23 cellular contexts compared by ENCODE assay signal in the genomic region with DNA sequence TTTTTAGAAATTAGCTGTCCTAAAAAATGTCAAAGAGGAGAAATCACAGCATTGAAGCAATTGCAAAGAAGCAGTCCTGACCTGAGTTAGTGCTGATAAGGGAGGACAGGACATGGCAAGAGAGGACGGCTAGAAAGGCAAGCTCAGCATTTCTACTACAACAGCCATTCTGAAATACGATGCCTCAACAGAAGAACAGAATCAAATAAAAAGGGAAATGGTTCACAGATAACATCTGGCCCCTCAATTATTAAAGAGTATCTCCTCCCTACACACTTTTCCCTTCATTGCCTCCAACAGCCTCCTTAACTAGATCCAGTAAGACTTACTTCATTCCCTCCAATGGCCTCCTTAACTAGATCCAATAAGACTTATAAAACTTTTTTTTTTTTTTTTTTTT. TPM values are rescaled to one million over a fixed set of nuclear protein-coding genes. Genes with fewer than 3 reads are reported as not detected.
DNase-seq lines count a peak whose midpoint lies in the region; ATAC-seq, FAIRE-seq and TF ChIP-seq lines count a peak whose summit lies in the region.
"Had no signal": no experiment of that assay in that cellular context is flagged by ENCODE, and none has a peak within 500 bp of the region (broad histone marks: within the 10 kb centered on the region; RNA-seq: fewer than 3 reads in every experiment).

No MANE protein-coding gene starts in this region.

- no peak overlapping the region for H2AFZ ChIP-seq in H1 (ENCODE audit: low read length)

- 87% methylated on average over 2 of the region's 2 CpGs; no CpG with 5 or more reads in 1 of the 2 experiments for WGBS in H1 (ENCODE audit: extremely low coverage in 1 of 2, insufficient coverage in 1 of 2, insufficient read length in 1 of 2, insufficient replicate concordance in 2 of 2, low coverage in 1 of 2, low lambda C conversion rate in 2 of 2, missing lambda C conversion rate in 1 of 2), 2 experiments

- no peak overlapping the region for H3K23ac ChIP-seq in H1 (ENCODE audit: insufficient read length)

- H3K79me2 ChIP-seq in H1 (ENCODE audit: control insufficient read depth in 1 of 2, insufficient read depth in 2 of 2, low read length in 2 of 2) = peaks cover 0 to 5% of the 10 kb centered on the region in 2 experiments; a peak in 1 of 4 replicates

- H3K14ac ChIP-seq in H1 (ENCODE audit: insufficient read length) = no peak overlapping the region

- H4K20me1 ChIP-seq in H1 (replicated peaks in 1 of 2; ENCODE audit: control insufficient read depth in 1 of 2, insufficient read depth in 2 of 2, low read length in 2 of 2) = peaks cover 0 to 3% of the 10 kb centered on the region in 2 experiments

- no peak overlapping the region for H3K18ac ChIP-seq in H1 (ENCODE audit: extremely low read depth, low read length)

- H2BK15ac ChIP-seq in H1 (ENCODE audit: low read length) = no peak overlapping the region

- H3K27me3 Mint-ChIP-seq in HFFc6 (ENCODE audit: insufficient read depth) = no peaks in the 10 kb centered on the region
- no peaks in the 10 kb centered on the region for H3K27me3 Mint-ChIP-seq in naive thymus-derived CD8-positive, alpha-beta T cell
- H3K27me3 Mint-ChIP-seq: activated CD8-positive, alpha-beta memory T cell treated with anti-CD3 and anti-CD28 coated beads, Interleukin-2, amount 10 ng/mL, durations not matched to agents 7 days and 5 days; activated naive CD4-positive, alpha-beta T cell treated with anti-CD3 and anti-CD28 coated beads, Interleukin-2, amount 50 U/mL, for 24 hours; CD4-positive, alpha-beta memory T cell had no signal

- no peak overlapping the region for H3K4me2 ChIP-seq in H1 (ENCODE audit: insufficient read depth in 1 of 2, low read depth in 2 of 2, low read length in 2 of 2)
- no peak overlapping the region for H3K4me2 ChIP-seq in skeletal muscle satellite cell (ENCODE audit: low read length)

- POLR2A ChIA-PET in H1 (lab: Charles Lee; ENCODE audit: partially characterized antibody) = no interaction called here
- POLR2A ChIA-PET in naive thymus-derived CD8-positive, alpha-beta T cell (lab: Charles Lee) = no interaction called here

- no peaks in the 10 kb centered on the region; the same call in 1 of the 2 replicates for H3K79me1 ChIP-seq in H1 (ENCODE audit: low read depth, low read length)

- CTCF ChIA-PET in H1 (lab: Charles Lee; ENCODE audit: partially characterized antibody) = interaction anchor here (1.2 to 2.5 kb wide), 4 partner anchors 9 to 532 kb away, joined by 3 to 6 read pairs (median 5); no protein-coding TSS in a partner anchor

- no peak overlapping the region for H3K56ac ChIP-seq in H1 (replicated peaks; ENCODE audit: insufficient read length, low read depth, low read length)

- TF ChIP-seq POLR2A in H1 (IDR thresholded peaks at IDR 0.05; ENCODE audit: control extremely low read depth in 1 of 2, low read depth in 2 of 2, low read length in 2 of 2) = no peak

- no peak overlapping the region for H4K91ac ChIP-seq in H1 (replicated peaks; ENCODE audit: insufficient read length, low read length)

- no peak for TF ChIP-seq RAD21 in H1 (IDR thresholded peaks at IDR 0.05 in 1 of 2, conservative IDR thresholded peaks at IDR 0.05 in 1 of 2; ENCODE audit: low read depth in 2 of 2, low read length in 2 of 2)

- H3K4me1 ChIP-seq in H1 (replicated peaks in 1 of 4; ENCODE audit: control insufficient read depth in 3 of 4, insufficient read depth in 4 of 4, low read length in 3 of 4) (no peaks in the 10 kb centered on the region), skeletal muscle satellite cell (ENCODE audit: control insufficient read depth, insufficient read depth, low read length) (peaks cover 48% of the 10 kb centered on the region)

- H3K4me3 Mint-ChIP-seq in HFFc6 = no peak overlapping the region
- H3K4me3 Mint-ChIP-seq in naive thymus-derived CD8-positive, alpha-beta T cell = no peak overlapping the region
- H3K4me3 Mint-ChIP-seq: activated CD8-positive, alpha-beta memory T cell treated with anti-CD3 and anti-CD28 coated beads, Interleukin-2, amount 10 ng/mL, durations not matched to agents 7 days and 5 days; activated naive CD4-positive, alpha-beta T cell treated with anti-CD3 and anti-CD28 coated beads, Interleukin-2, amount 50 U/mL, for 24 hours; activated T-helper 1 cell treated with anti-CD3 and anti-CD28 coated beads, Interleukin-12 subunit alpha, Interleukin-12 subunit beta, Interleukin-2, Interleukin-4 antibody, amounts not matched to agents 30 ng/mL and 10 ng/mL and 1 ng/mL, durations not matched to agents 14 hours and 24 hours and 36 hours; CD4-positive, alpha-beta memory T cell; T-helper 1 cell treated with Interleukin-12 subunit alpha and Interleukin-12 subunit beta and Interleukin-4 antibody, amounts not matched to agents 30 μg/mL and 1 μg/mL, for 36 hours had no signal

- H3K4ac ChIP-seq in H1 (replicated peaks; ENCODE audit: insufficient read length, low read depth, low read length) = no peak overlapping the region

- ATAC-seq in SK-N-SH treated with all-trans-retinoic acid at 6 μM for 48 hours (no peak), GM18502 (IDR thresholded peaks at IDR 0.05; ENCODE audit: poor library complexity, unreplicated experiment) (no peak), HG03139 (IDR thresholded peaks at IDR 0.05; ENCODE audit: unreplicated experiment) (no peak)
- ATAC-seq in naive thymus-derived CD8-positive, alpha-beta T cell = no peak
- ATAC-seq: activated CD8-positive, alpha-beta memory T cell treated with anti-CD3 and anti-CD28 coated beads, Interleukin-2, amount 10 ng/mL, durations not matched to agents 7 days and 5 days; Panc1; stimulated activated naive CD8-positive, alpha-beta T cell treated with anti-CD3 and anti-CD28 coated beads, Interleukin-15, Interleukin-2, amounts not matched to agents 100 U/mL and 50 U/mL, for 24 hours had no signal

- H3K23me2 ChIP-seq in H1 (ENCODE audit: low read depth, low read length) = no peaks in the 10 kb centered on the region

- H2BK5ac ChIP-seq in H1 (ENCODE audit: low read depth, low read length) = no peak overlapping the region

- no peak overlapping the region for H2BK20ac ChIP-seq in H1 (ENCODE audit: low read length)

- H4K5ac ChIP-seq in H1 (ENCODE audit: insufficient read length, low read depth, low read length) = no peak overlapping the region

- no peak overlapping the region for H2BK12ac ChIP-seq in H1 (ENCODE audit: low read depth, low read length)

- H3K4me3 ChIP-seq in H1 (ENCODE audit: extremely low read depth in 1 of 4, insufficient read depth in 2 of 4, low read depth in 3 of 4, low read length in 4 of 4) = no peak overlapping the region
- no peak overlapping the region for H3K4me3 ChIP-seq in skeletal muscle satellite cell (ENCODE audit: low read length)
- H3K4me3 ChIP-seq: MG63 had no signal

- H3K27ac Mint-ChIP-seq in HFFc6 = peak overlapping the region; percentile 94; the same call in 1 of the 2 replicates
- peak overlapping the region in 2 of 10 donors; percentile 13 to 61 for H3K27ac Mint-ChIP-seq in naive thymus-derived CD8-positive, alpha-beta T cell
- H3K27ac Mint-ChIP-seq: activated CD8-positive, alpha-beta memory T cell treated with anti-CD3 and anti-CD28 coated beads, Interleukin-2, amount 10 ng/mL, durations not matched to agents 7 days and 5 days; activated naive CD4-positive, alpha-beta T cell treated with anti-CD3 and anti-CD28 coated beads, Interleukin-2, amount 50 U/mL, for 24 hours; activated T-helper 1 cell treated with anti-CD3 and anti-CD28 coated beads, Interleukin-12 subunit alpha, Interleukin-12 subunit beta, Interleukin-2, Interleukin-4 antibody, amounts not matched to agents 30 ng/mL and 10 ng/mL and 1 ng/mL, durations not matched to agents 14 hours and 24 hours and 36 hours; T-helper 1 cell treated with Interleukin-12 subunit alpha and Interleukin-12 subunit beta and Interleukin-4 antibody, amounts not matched to agents 30 μg/mL and 1 μg/mL, for 36 hours had no signal

- no peaks in the 10 kb centered on the region for H3K9me3 Mint-ChIP-seq in HFFc6
- no peaks in the 10 kb centered on the region for H3K9me3 Mint-ChIP-seq in naive thymus-derived CD8-positive, alpha-beta T cell
- H3K9me3 Mint-ChIP-seq: activated naive CD4-positive, alpha-beta T cell treated with anti-CD3 and anti-CD28 coated beads, Interleukin-2, amount 50 U/mL, for 24 hours; activated T-helper 1 cell treated with anti-CD3 and anti-CD28 coated beads, Interleukin-12 subunit alpha, Interleukin-12 subunit beta, Interleukin-2, Interleukin-4 antibody, amounts not matched to agents 30 ng/mL and 10 ng/mL and 1 ng/mL, durations not matched to agents 14 hours and 24 hours and 36 hours; CD4-positive, alpha-beta memory T cell; T-helper 1 cell treated with Interleukin-12 subunit alpha and Interleukin-12 subunit beta and Interleukin-4 antibody, amounts not matched to agents 30 μg/mL and 1 μg/mL, for 36 hours had no signal

- H3K27me3 ChIP-seq in H1 (replicated peaks in 1 of 4; ENCODE audit: control insufficient read depth in 3 of 4, extremely low read depth in 1 of 4, insufficient read depth in 3 of 4, low read length in 3 of 4) = no peaks in the 10 kb centered on the region
- H3K27me3 ChIP-seq in skeletal muscle satellite cell (ENCODE audit: control insufficient read depth, insufficient read depth, low read length) = no peaks in the 10 kb centered on the region
- H3K27me3 ChIP-seq: MG63 had no signal

- no peak overlapping the region for H2AK5ac ChIP-seq in H1 (ENCODE audit: low read depth, low read length)

- no peak overlapping the region for H2BK120ac ChIP-seq in H1 (replicated peaks; ENCODE audit: low read depth, low read length)

- peaks cover 4 to 22% (median 16%) of the 10 kb centered on the region in 4 experiments; a peak in 6 of 8 replicates for H3K36me3 ChIP-seq in H1 (ENCODE audit: control insufficient read depth in 2 of 4, insufficient read depth in 4 of 4, low read length in 3 of 4)
- peaks cover 31% of the 10 kb centered on the region for H3K36me3 ChIP-seq in skeletal muscle satellite cell (ENCODE audit: insufficient read depth, low read length)

- FAIRE-seq in H1 (lab: Jason Lieb, UNC) = no peak

- H3K27ac ChIP-seq in H1 (ENCODE audit: low read depth, low read length) = no peak overlapping the region
- H3K27ac ChIP-seq: WERI-Rb-1 had no signal

- TF ChIP-seq CTCF in HFFc6 (IDR thresholded peaks at IDR 0.05) (no peak), H1 (IDR thresholded peaks at IDR 0.05; ENCODE audit: control extremely low read depth in 1 of 3, insufficient read depth in 1 of 3, low read depth in 1 of 3, low read length in 3 of 3) (no peak)

- peaks cover 74% of the 10 kb centered on the region for H3K4me1 Mint-ChIP-seq in HFFc6 (ENCODE audit: low read depth)
- H3K4me1 Mint-ChIP-seq in naive thymus-derived CD8-positive, alpha-beta T cell = peaks cover 0 to 3% (median under 1%) of the 10 kb centered on the region in 4 donors
- H3K4me1 Mint-ChIP-seq: activated CD8-positive, alpha-beta memory T cell treated with anti-CD3 and anti-CD28 coated beads, Interleukin-2, amount 10 ng/mL, durations not matched to agents 7 days and 5 days had no signal

- peaks cover 26% of the 10 kb centered on the region for H3K36me3 Mint-ChIP-seq in HFFc6 (ENCODE audit: low read depth)
- H3K36me3 Mint-ChIP-seq in naive thymus-derived CD8-positive, alpha-beta T cell = peaks cover 0 to 65% (median 14%) of the 10 kb centered on the region in 3 donors

- H3K9ac ChIP-seq in H1 (replicated peaks in 1 of 4; ENCODE audit: extremely low read depth in 1 of 4, low read depth in 3 of 4, low read length in 3 of 4) (no peak overlapping the region), skeletal muscle satellite cell (ENCODE audit: low read depth, low read length) (peak overlapping the region; percentile 12)

- TF ChIP-seq EP300 in H1 (IDR thresholded peaks at IDR 0.05; ENCODE audit: borderline replicate concordance in 1 of 2, low read depth in 2 of 2, low read length in 2 of 2) = no peak

- H3K9me3 ChIP-seq in H1 (ENCODE audit: insufficient read depth in 2 of 2, low read depth in 1 of 2, low read length in 1 of 2) (no peaks in the 10 kb centered on the region), skeletal muscle satellite cell (replicated peaks; ENCODE audit: low read length) (no peaks in the 10 kb centered on the region)
- H3K9me3 ChIP-seq: MG63 had no signal

- no peak overlapping the region for H4K8ac ChIP-seq in H1 (ENCODE audit: extremely low read depth, insufficient read depth, low read length)

- DNase-seq in HFFc6 (no peak), H1 (ENCODE audit: low read depth in 1 of 2, low spot score in 2 of 2) (no peak)
- DNase-seq in naive thymus-derived CD8-positive, alpha-beta T cell = no peak
- DNase-seq: activated CD4-positive, alpha-beta T cell treated with anti-CD3 and anti-CD28 coated beads, Interleukin-2, amount 50 U/mL, for 1 hour; activated CD8-positive, alpha-beta memory T cell treated with anti-CD3 and anti-CD28 coated beads, Interleukin-2, amount 10 ng/mL, durations not matched to agents 7 days and 5 days; CD4-positive, alpha-beta memory T cell; dermis blood vessel endothelial cell; glutamatergic neuron; MG63; NCI-H2029 treated with DMSO at 0.1 percent for 48 hours; SHP77 treated with DMSO at 0.1 percent for 48 hours; stimulated activated CD4-positive, alpha-beta T cell treated with anti-CD3 and anti-CD28 coated beads, Interleukin-12 subunit alpha, Interleukin-12 subunit beta, amount 100 ng/mL, for 4 hours; stimulated activated CD4-positive, alpha-beta T cell treated with anti-CD3 and anti-CD28 coated beads, Interleukin-4, amount 100 ng/mL, for 4 hours; stimulated activated naive CD8-positive, alpha-beta T cell treated with anti-CD3 and anti-CD28 coated beads, Interleukin-15, Interleukin-2, amounts not matched to agents 100 U/mL and 50 U/mL, for 24 hours; WERI-Rb-1 had no signal

RNA-seq across cellular contexts. Expression of gene VPS53, which starts 18.2 kb away (rescaled TPM):
- 10 to 100 TPM; 85.3 to 91.0 (median 87.9) TPM for total RNA-seq in HFFc6 (2021; fragmentation: NEBNext Ultra II Directional; extraction: Animal tissue kit (Norgen Biotek cat#: 25700))
- 52.7 and 53.9 TPM in 2 replicates for total RNA-seq in H1 (2021; fragmentation: NEBNext Ultra II Directional; extraction: Animal tissue kit (Norgen Biotek cat#: 25700))
- polyA plus RNA-seq in H1 (2011; rRNA removed) = 12.3 and 13.0 TPM in 2 replicates
- polyA plus RNA-seq in H1 (2011; cell fraction: cytosol; rRNA removed) = 10.4 TPM
- polyA plus RNA-seq in H1 (2011; cell fraction: nucleus; rRNA removed) = 31.2 TPM
- polyA plus RNA-seq in H1 (2012, experiment 1 of 2) = 22.8 to 32.1 TPM (median 25.7 TPM) in 4 replicates
- 4.9 TPM for polyA plus RNA-seq in H1 (2012, experiment 2 of 2)
- polyA plus RNA-seq in H1 (2013, experiment 1 of 2) = 14.4 TPM
- 11.9 TPM for polyA plus RNA-seq in H1 (2013, experiment 2 of 2)
- polyA minus RNA-seq in H1 (2011; rRNA and poly(A)+ RNA removed) = 71.5 and 93.4 TPM in 2 replicates
- polyA minus RNA-seq in H1 (2011; cell fraction: cytosol; rRNA and poly(A)+ RNA removed) = 34.5 TPM
- polyA minus RNA-seq in H1 (2011; cell fraction: nucleus; rRNA and poly(A)+ RNA removed) = 34.7 TPM
- 14.2 and 17.3 TPM in 2 replicates for total RNA-seq in skeletal muscle satellite cell (2012; rRNA removed)
- 10 to 100 TPM; 76.7 to 90.1 TPM for total RNA-seq in naive thymus-derived CD8-positive, alpha-beta T cell
- 1 to 10 TPM; 5.0 to 9.4 (median 8.1) TPM for polyA plus RNA-seq in naive thymus-derived CD8-positive, alpha-beta T cell

RNA-seq across cellular contexts. Expression of gene TLCD3A, which starts 36.0 kb away (rescaled TPM):
- total RNA-seq in HFFc6 (2021; fragmentation: NEBNext Ultra II Directional; extraction: Animal tissue kit (Norgen Biotek cat#: 25700)) = 10 to 100 TPM; 28.2 to 35.8 (median 34.5) TPM
- total RNA-seq in H1 (2021; fragmentation: NEBNext Ultra II Directional; extraction: Animal tissue kit (Norgen Biotek cat#: 25700)) = 23.8 and 26.1 TPM in 2 replicates
- 42.4 and 48.8 TPM in 2 replicates for polyA plus RNA-seq in H1 (2011; rRNA removed)
- polyA plus RNA-seq in H1 (2011; cell fraction: cytosol; rRNA removed) = 34.0 TPM
- 33.8 TPM for polyA plus RNA-seq in H1 (2011; cell fraction: nucleus; rRNA removed)
- 19.9 to 30.4 TPM (median 26.5 TPM) in 4 replicates for polyA plus RNA-seq in H1 (2012, experiment 1 of 2)
- polyA plus RNA-seq in H1 (2012, experiment 2 of 2) = 20.9 TPM
- polyA plus RNA-seq in H1 (2013, experiment 1 of 2) = 27.1 TPM
- polyA plus RNA-seq in H1 (2013, experiment 2 of 2) = 28.5 TPM
- polyA minus RNA-seq in H1 (2011; rRNA and poly(A)+ RNA removed) = 53.3 and 64.9 TPM in 2 replicates
- 14.7 TPM for polyA minus RNA-seq in H1 (2011; cell fraction: cytosol; rRNA and poly(A)+ RNA removed)
- 31.5 TPM for polyA minus RNA-seq in H1 (2011; cell fraction: nucleus; rRNA and poly(A)+ RNA removed)
- 30.9 and 36.0 TPM in 2 replicates for total RNA-seq in skeletal muscle satellite cell (2012; rRNA removed)
- total RNA-seq in naive thymus-derived CD8-positive, alpha-beta T cell = 1 to 10 TPM; 2.1 to 3.8 TPM
- polyA plus RNA-seq in naive thymus-derived CD8-positive, alpha-beta T cell = 1 to 10 TPM in 2 of 3 donors, under 1 TPM in 1; 0.98 to 2.0 (median 1.2) TPM

RNA-seq across cellular contexts. Expression of gene GEMIN4, which starts 55.7 kb away (rescaled TPM):
- 10 to 100 TPM; 21.0 to 27.7 (median 21.7) TPM for total RNA-seq in HFFc6 (2021; fragmentation: NEBNext Ultra II Directional; extraction: Animal tissue kit (Norgen Biotek cat#: 25700))
- 51.9 and 55.9 TPM in 2 replicates for total RNA-seq in H1 (2021; fragmentation: NEBNext Ultra II Directional; extraction: Animal tissue kit (Norgen Biotek cat#: 25700))
- 32.1 and 57.6 TPM in 2 replicates for polyA plus RNA-seq in H1 (2011; rRNA removed)
- polyA plus RNA-seq in H1 (2011; cell fraction: cytosol; rRNA removed) = 30.3 TPM
- polyA plus RNA-seq in H1 (2011; cell fraction: nucleus; rRNA removed) = 65.0 TPM
- 29.7 to 37.7 TPM (median 36.6 TPM) in 4 replicates for polyA plus RNA-seq in H1 (2012, experiment 1 of 2)
- polyA plus RNA-seq in H1 (2012, experiment 2 of 2) = 42.0 TPM
- polyA plus RNA-seq in H1 (2013, experiment 1 of 2) = 25.0 TPM
- polyA plus RNA-seq in H1 (2013, experiment 2 of 2) = 22.9 TPM
- 57.7 and 63.3 TPM in 2 replicates for polyA minus RNA-seq in H1 (2011; rRNA and poly(A)+ RNA removed)
- polyA minus RNA-seq in H1 (2011; cell fraction: cytosol; rRNA and poly(A)+ RNA removed) = 21.7 TPM
- 31.7 TPM for polyA minus RNA-seq in H1 (2011; cell fraction: nucleus; rRNA and poly(A)+ RNA removed)
- total RNA-seq in skeletal muscle satellite cell (2012; rRNA removed) = 17.5 and 21.0 TPM in 2 replicates
- 10 to 100 TPM; 37.8 to 41.0 TPM for total RNA-seq in naive thymus-derived CD8-positive, alpha-beta T cell
- 10 to 100 TPM; 16.6 to 35.1 (median 21.2) TPM for polyA plus RNA-seq in naive thymus-derived CD8-positive, alpha-beta T cell
